In the genomic region with DNA sequence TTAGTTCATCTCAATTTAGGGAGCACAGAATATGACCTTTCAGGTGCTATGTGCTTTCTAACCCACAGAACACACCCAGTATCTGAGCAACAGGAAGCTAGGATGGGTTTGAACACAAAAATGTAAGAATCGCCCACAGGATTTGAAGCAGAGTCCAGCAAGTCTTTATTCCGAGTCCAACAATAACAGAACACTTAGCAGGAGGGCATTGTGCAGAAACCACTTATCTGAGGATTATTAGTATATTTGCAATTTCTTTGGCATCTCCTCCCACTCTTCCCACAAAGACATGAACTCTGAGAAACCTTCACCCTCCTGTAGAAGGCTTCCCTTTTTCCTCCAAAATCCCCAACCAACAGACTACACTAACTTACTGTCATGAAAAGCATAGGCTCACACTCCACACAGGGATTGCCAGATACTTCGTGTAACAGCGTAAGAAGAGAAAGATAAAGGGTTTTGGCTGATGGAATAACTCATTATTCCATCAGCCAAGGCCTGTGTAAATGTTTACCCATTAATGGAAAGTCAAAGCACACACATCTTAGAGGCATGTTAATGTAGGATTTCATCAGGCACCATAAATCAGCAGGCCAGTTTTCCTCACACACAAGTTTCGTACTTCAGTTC, we compare ENCODE assay signal across 11 cellular contexts. TPM values are rescaled to one million over a fixed set of nuclear protein-coding genes. Genes with fewer than 3 reads are reported as not detected.
DNase-seq lines count a peak whose midpoint lies in the region; TF ChIP-seq lines count a peak whose summit lies in the region.
"Had no signal": no experiment of that assay in that cellular context is flagged by ENCODE, and none has a peak within 500 bp of the region (broad histone marks: within the 10 kb centered on the region; RNA-seq: fewer than 3 reads in every experiment).

No MANE protein-coding gene starts in this region.

- H3K9ac ChIP-seq in colonic mucosa (ENCODE audit: low read depth in 2 of 2, low read length in 2 of 2): no peak overlapping the region

- no peak for TF ChIP-seq CTCF in choroid plexus epithelial cell (conservative IDR thresholded peaks at IDR 0.05; ENCODE audit: low read depth, low read length)
- no peak for TF ChIP-seq CTCF in neutrophil (IDR thresholded peaks at IDR 0.05)
- no peak for TF ChIP-seq CTCF in colonic mucosa (IDR thresholded peaks at IDR 0.05)
- no peak for TF ChIP-seq CTCF in tibial artery (IDR thresholded peaks at IDR 0.05)

- peak overlapping the region; percentile 32 for H3K27ac ChIP-seq in neutrophil
- no peak overlapping the region for H3K27ac ChIP-seq in colonic mucosa
- no peak overlapping the region for H3K27ac ChIP-seq in tibial artery
- H3K27ac ChIP-seq: left ventricle myocardium inferior had no signal

- H3K4me3 ChIP-seq in choroid plexus epithelial cell (ENCODE audit: low read depth, low read length) (no peak overlapping the region), neutrophil (ENCODE audit: low read depth in 1 of 2, low read length in 1 of 2) (no peak overlapping the region), colonic mucosa (no peak overlapping the region), tibial artery (no peak overlapping the region)
- H3K4me3 ChIP-seq: left ventricle myocardium inferior, spleen had no signal

- H3K4me1 ChIP-seq in neutrophil (ENCODE audit: control insufficient read depth in 1 of 2, insufficient read depth in 1 of 2, low read depth in 1 of 2, low read length in 1 of 2): peaks cover 29 to 31% of the 10 kb centered on the region in 2 experiments
- H3K4me1 ChIP-seq in colonic mucosa: no peaks in the 10 kb centered on the region
- no peaks in the 10 kb centered on the region for H3K4me1 ChIP-seq in tibial artery

- H3K9me3 ChIP-seq in neutrophil: no peaks in the 10 kb centered on the region
- no peaks in the 10 kb centered on the region for H3K9me3 ChIP-seq in colonic mucosa
- no peaks in the 10 kb centered on the region for H3K9me3 ChIP-seq in tibial artery
- H3K9me3 ChIP-seq: left ventricle myocardium inferior, spleen had no signal

- DNase-seq in DMS153 (lab: John Stamatoyannopoulos, UW): peak; percentile 60
- peak; percentile 69 for DNase-seq in NCI-H146 (lab: John Stamatoyannopoulos, UW)
- peak; percentile 95 for DNase-seq in choroid plexus epithelial cell (ENCODE audit: low read depth)
- no peak for DNase-seq in NCI-H2196 (lab: John Stamatoyannopoulos, UW; ENCODE audit: unreplicated experiment)
- no peak for DNase-seq in activated CD8-positive, alpha-beta memory T cell treated with anti-CD3 and anti-CD28 coated beads, Interleukin-2, amount 50 U/mL, for 4 hours
- no peak for DNase-seq in colonic mucosa
- no peak for DNase-seq in tibial artery
- DNase-seq: left ventricle myocardium inferior; spleen; stimulated activated naive CD8-positive, alpha-beta T cell treated with anti-CD3 and anti-CD28 coated beads, Interleukin-15, Interleukin-2, amounts not matched to agents 100 U/mL and 50 U/mL, for 24 hours had no signal

- no peaks in the 10 kb centered on the region for H3K36me3 ChIP-seq in neutrophil
- H3K36me3 ChIP-seq in colonic mucosa: no peaks in the 10 kb centered on the region
- H3K36me3 ChIP-seq in tibial artery: no peaks in the 10 kb centered on the region
- H3K36me3 ChIP-seq: left ventricle myocardium inferior, spleen had no signal

- H3K27me3 ChIP-seq in neutrophil (no peaks in the 10 kb centered on the region), colonic mucosa (no peaks in the 10 kb centered on the region), tibial artery (no peaks in the 10 kb centered on the region)
- H3K27me3 ChIP-seq: spleen had no signal

- intact Hi-C loops in colonic mucosa (cut with DNase I) (loop anchor here (10.0 kb wide), 1 partner anchor 139 kb away; no protein-coding TSS in a partner anchor), tibial artery (cut with DNase I; ENCODE audit: low total_unique reads) (no loop called here)

RNA-seq across cellular contexts. Expression of gene SIPA1L2, which starts 16.1 kb away (rescaled TPM):
- total RNA-seq in colonic mucosa: 10 to 100 TPM; 53.6 to 64.4 TPM

Comparison
In these comparisons a context has a peak if more than half of its experiments do, and no peak if none do; other contexts are left out.
1. DNase-seq: peak in DMS153 (single experiment), NCI-H146 (single experiment) and choroid plexus epithelial cell (single experiment); none in NCI-H2196 (single experiment), activated CD8-positive, alpha-beta memory T cell treated with anti-CD3 and anti-CD28 coated beads, Interleukin-2, amount 50 U/mL, for 4 hours (single experiment), colonic mucosa (single experiment) and tibial artery (0 of 2).